Comparison of ENCODE assay signal across 8 cellular contexts in the genomic region with DNA sequence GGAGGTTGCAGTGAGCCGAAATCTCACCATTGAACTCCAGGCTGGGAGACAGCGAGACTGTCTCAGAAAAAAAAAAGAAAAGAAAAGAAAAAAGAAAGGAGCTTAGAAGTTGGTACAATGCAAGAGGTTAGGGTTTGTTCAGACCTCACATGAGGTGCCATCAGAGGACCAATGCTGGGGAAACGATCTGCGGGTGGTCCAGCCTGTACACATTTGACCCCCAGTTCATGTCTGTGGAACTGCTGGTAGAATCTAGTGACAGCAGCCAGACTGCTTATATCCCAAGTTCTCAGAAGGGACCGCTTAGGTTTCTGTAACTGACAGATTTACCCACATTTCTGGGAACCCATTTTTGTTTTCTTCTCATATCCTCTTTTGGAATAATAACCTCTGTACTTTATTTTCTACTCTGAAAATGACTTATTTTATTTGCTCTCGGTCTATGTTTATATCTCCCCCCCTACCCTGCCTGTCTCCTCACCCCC. TPM values are rescaled to one million over a fixed set of nuclear protein-coding genes. Genes with fewer than 3 reads are reported as not detected.
A peak's percentile ranks its signal among the peaks of the same experiment; 100 is the strongest.
DNase-seq lines count a peak whose midpoint lies in the region; ATAC-seq and TF ChIP-seq lines count a peak whose summit lies in the region.

No MANE protein-coding gene starts in this region.

- H3K9me3 ChIP-seq in mononuclear cell (ENCODE audit: low read depth, low read length): no peaks in the 10 kb centered on the region

- peak overlapping the region; percentile 97 for H3K4me3 Mint-ChIP-seq in stimulated activated naive CD8-positive, alpha-beta T cell treated with anti-CD3 and anti-CD28 coated beads, Interleukin-15, Interleukin-2, amounts not matched to agents 100 ng/mL and 50 ng/mL, for 24 hours

- H3K27me3 ChIP-seq in mononuclear cell (ENCODE audit: insufficient read depth, low read length): no peaks in the 10 kb centered on the region

- no peaks in the 10 kb centered on the region for H3K9me3 Mint-ChIP-seq in stimulated activated naive CD8-positive, alpha-beta T cell treated with anti-CD3 and anti-CD28 coated beads, Interleukin-15, Interleukin-2, amounts not matched to agents 100 ng/mL and 50 ng/mL, for 24 hours

- TF ChIP-seq CTCF in astrocyte of the cerebellum (IDR thresholded peaks at IDR 0.05; ENCODE audit: low read depth, low read length, missing control alignments): no peak

- ATAC-seq in stimulated activated naive CD8-positive, alpha-beta T cell treated with anti-CD3 and anti-CD28 coated beads, Interleukin-15, Interleukin-2, amounts not matched to agents 100 U/mL and 50 U/mL, for 24 hours: no peak
- no peak for ATAC-seq in left colon

- H3K4me1 Mint-ChIP-seq in stimulated activated naive CD8-positive, alpha-beta T cell treated with anti-CD3 and anti-CD28 coated beads, Interleukin-15, Interleukin-2, amounts not matched to agents 100 ng/mL and 50 ng/mL, for 24 hours (ENCODE audit: low read depth): peaks cover 33% of the 10 kb centered on the region

- H3K4me1 ChIP-seq in mononuclear cell (ENCODE audit: insufficient read depth, low read length): peaks cover 48% of the 10 kb centered on the region

- no peaks in the 10 kb centered on the region for H3K27me3 Mint-ChIP-seq in stimulated activated naive CD8-positive, alpha-beta T cell treated with anti-CD3 and anti-CD28 coated beads, Interleukin-15, Interleukin-2, amounts not matched to agents 100 ng/mL and 50 ng/mL, for 24 hours

- in situ Hi-C loops in astrocyte of the cerebellum (cut with HindIII; ENCODE audit: low sequenced_read_pairs): no loop called here

- H3K36me3 Mint-ChIP-seq in stimulated activated naive CD8-positive, alpha-beta T cell treated with anti-CD3 and anti-CD28 coated beads, Interleukin-15, Interleukin-2, amounts not matched to agents 100 ng/mL and 50 ng/mL, for 24 hours (ENCODE audit: low read depth): peaks cover 79% of the 10 kb centered on the region

- H3K4me3 ChIP-seq in astrocyte of the cerebellum (ENCODE audit: low read depth, low read length) (peak overlapping the region; percentile 94), mononuclear cell (ENCODE audit: low read length) (peak overlapping the region; percentile 94)

- intact Hi-C loops in left colon (cut with DNase I, micrococcal nuclease): no loop called here

- DNase-seq in stimulated activated naive CD8-positive, alpha-beta T cell treated with anti-CD3 and anti-CD28 coated beads, Interleukin-15, Interleukin-2, amounts not matched to agents 100 U/mL and 50 U/mL, for 24 hours: no peak
- DNase-seq in astrocyte of the cerebellum (ENCODE audit: low read depth): no peak
- DNase-seq in GDM1 (lab: John Stamatoyannopoulos, UW): no peak
- no peak for DNase-seq in A172 (ENCODE audit: low spot score)
- DNase-seq in left colon: no peak
- no peak for DNase-seq in COLO829 (ENCODE audit: low spot score)

- peak overlapping the region; percentile 95 for H3K27ac Mint-ChIP-seq in stimulated activated naive CD8-positive, alpha-beta T cell treated with anti-CD3 and anti-CD28 coated beads, Interleukin-15, Interleukin-2, amounts not matched to agents 100 ng/mL and 50 ng/mL, for 24 hours

RNA-seq across cellular contexts. Expression of a gene that starts 4.7 kb away (rescaled TPM):
- 81.8 TPM for total RNA-seq in mononuclear cell
- 62.3 and 66.2 TPM in 2 replicates for total RNA-seq in A172 (2014; rRNA removed; shearing (Covaris generic))
- total RNA-seq in left colon: 10 to 100 TPM in 1 of 2 donors, 1 to 10 TPM in 1; 6.3 to 16.7 TPM

RNA-seq across cellular contexts. Expression of a gene that starts 8.9 kb away (rescaled TPM):
- total RNA-seq in mononuclear cell: 8.2 TPM
- total RNA-seq in A172 (2014; rRNA removed; shearing (Covaris generic)): 30.4 and 36.1 TPM in 2 replicates
- total RNA-seq in left colon: 10 to 100 TPM; 27.8 to 34.8 TPM

RNA-seq across cellular contexts. Expression of a gene that starts 9.0 kb away (rescaled TPM):
- total RNA-seq in mononuclear cell (4.5 TPM), left colon (1 to 10 TPM; 4.6 to 5.4 TPM)
- 13.2 and 14.0 TPM in 2 replicates for total RNA-seq in A172 (2014; rRNA removed; shearing (Covaris generic))

RNA-seq across cellular contexts. Expression of a gene that starts 34.8 kb away (rescaled TPM):
- total RNA-seq in mononuclear cell: 12.5 TPM
- 4.8 and 6.1 TPM in 2 replicates for total RNA-seq in A172 (2014; rRNA removed; shearing (Covaris generic))
- total RNA-seq in left colon: 100 to 1,000 TPM in 1 of 2 donors, 10 to 100 TPM in 1; 78.9 to 101 TPM

RNA-seq across cellular contexts. Expression of a gene that starts 35.3 kb away (rescaled TPM):
- total RNA-seq in mononuclear cell: 6.4 TPM
- 4.8 and 7.6 TPM in 2 replicates for total RNA-seq in A172 (2014; rRNA removed; shearing (Covaris generic))
- total RNA-seq in left colon: 10 to 100 TPM; 11.1 to 16.3 TPM
